ENCODE assay signal across 8 cellular contexts in genomic region chr9:15509931-15510788, GRCh38. TPM values are rescaled to one million over a fixed set of nuclear protein-coding genes. Genes with fewer than 3 reads are reported as not detected.
DNase-seq lines count a peak whose midpoint lies in the region; ATAC-seq and TF ChIP-seq lines count a peak whose summit lies in the region.

No MANE protein-coding gene starts in this region.

- H3K36me3 ChIP-seq in ACC112 (ENCODE audit: insufficient read depth, low read length), result peaks cover 12% of the 10 kb centered on the region
- peaks cover 0 to 24% (median 2%) of the 10 kb centered on the region in 4 donors for H3K36me3 ChIP-seq in upper lobe of left lung

- H3K79me2 ChIP-seq in ACC112 (ENCODE audit: control insufficient read depth, insufficient read depth, low read length, unreplicated experiment), result peaks cover 26% of the 10 kb centered on the region

- H3K4me3 ChIP-seq in ACC112 (ENCODE audit: low read depth, low read length) (peak overlapping the region; percentile 97), upper lobe of left lung (peak overlapping the region; percentile 77 to 99 (median 94))

- peaks cover 14% of the 10 kb centered on the region for H3K4me1 ChIP-seq in ACC112 (ENCODE audit: control insufficient read depth, insufficient read depth, low read length, unreplicated experiment)
- H3K4me1 ChIP-seq in upper lobe of left lung, result peaks cover 3 to 23% (median 14%) of the 10 kb centered on the region in 4 donors

- peak overlapping the region; percentile 97 for H3K27ac Mint-ChIP-seq in activated naive CD4-positive, alpha-beta T cell treated with anti-CD3 and anti-CD28 coated beads, Interleukin-2, amount 10 ng/mL, durations not matched to agents 7 days and 5 days

- H3K27ac ChIP-seq in ACC112 (ENCODE audit: low read depth, low read length), result peak overlapping the region; percentile 92; the same call in 1 of the 2 replicates
- H3K27ac ChIP-seq in RWPE1, result peak overlapping the region; percentile 87
- H3K27ac ChIP-seq in upper lobe of left lung, result peak overlapping the region; percentile 89 to 98 (median 94)

- H3K27me3 ChIP-seq in ACC112 (ENCODE audit: insufficient read depth, low read length) (no peaks in the 10 kb centered on the region), upper lobe of left lung (no peaks in the 10 kb centered on the region)

- peak overlapping the region; percentile 87 for H3K4me3 Mint-ChIP-seq in activated naive CD4-positive, alpha-beta T cell treated with anti-CD3 and anti-CD28 coated beads, Interleukin-2, amount 10 ng/mL, durations not matched to agents 7 days and 5 days

- peak; percentile 32 for DNase-seq in RWPE1 (ENCODE audit: low spot score)
- peak; percentile 73 for DNase-seq in activated naive CD4-positive, alpha-beta T cell treated with anti-CD3 and anti-CD28 coated beads, Interleukin-2, amount 10 ng/mL, durations not matched to agents 7 days and 5 days
- DNase-seq in Right ventricle myocardium superior, result peak; percentile 57
- DNase-seq in posterior cingulate gyrus, result peak; percentile 25 to 91 (median 44)
- DNase-seq in upper lobe of left lung, result peak; percentile 39 to 87

- intact Hi-C loops in Right ventricle myocardium superior (cut with DNase I), result no loop called here
- intact Hi-C loops in posterior cingulate gyrus (cut with DNase I), result no loop called here

- POLR2A ChIA-PET in RWPE1 (lab: Yijun Ruan, JAX; ENCODE audit: low non-redundant PET), result no interaction called here

- peak overlapping the region; percentile 96 for H2AFZ ChIP-seq in ACC112 (ENCODE audit: low read length, unreplicated experiment)

- peaks cover 34% of the 10 kb centered on the region for H3K36me3 Mint-ChIP-seq in activated naive CD4-positive, alpha-beta T cell treated with anti-CD3 and anti-CD28 coated beads, Interleukin-2, amount 10 ng/mL, durations not matched to agents 7 days and 5 days

- ATAC-seq in GM18870 (IDR thresholded peaks at IDR 0.05; ENCODE audit: unreplicated experiment) (peak; percentile 3), HG03139 (IDR thresholded peaks at IDR 0.05; ENCODE audit: unreplicated experiment) (peak; percentile 20), Right ventricle myocardium superior (ENCODE audit: poor library complexity) (peak; percentile 87), upper lobe of left lung (ENCODE audit: low FRiP score in 2 of 2) (peak; percentile 52 to 87)

- WGBS in upper lobe of left lung, 2 donors, result 2% methylated on average over 26 to 55 of the region's 76 CpGs

- H3K9me3 ChIP-seq in upper lobe of left lung, result no peaks in the 10 kb centered on the region

- no peak for TF ChIP-seq EP300 in upper lobe of left lung (IDR thresholded peaks at IDR 0.05)

- peaks cover 52% of the 10 kb centered on the region for H3K4me1 Mint-ChIP-seq in activated naive CD4-positive, alpha-beta T cell treated with anti-CD3 and anti-CD28 coated beads, Interleukin-2, amount 10 ng/mL, durations not matched to agents 7 days and 5 days

- TF ChIP-seq POLR2A in upper lobe of left lung (IDR thresholded peaks at IDR 0.05), result no peak

- peaks cover 4% of the 10 kb centered on the region for H3K27me3 Mint-ChIP-seq in activated naive CD4-positive, alpha-beta T cell treated with anti-CD3 and anti-CD28 coated beads, Interleukin-2, amount 10 ng/mL, durations not matched to agents 7 days and 5 days

- CTCF ChIA-PET in RWPE1 (lab: Yijun Ruan, JAX), result interaction anchor here (0.8 kb wide), 1 partner anchor 96 kb away, joined by 5 read pairs; no protein-coding TSS in a partner anchor
- CTCF ChIA-PET in activated naive CD4-positive, alpha-beta T cell treated with anti-CD3 and anti-CD28 coated beads, Interleukin-2, amount 10 ng/mL, durations not matched to agents 7 days and 5 days (lab: Charles Lee), result interaction anchor here (0.6 to 1.3 kb wide), 2 partner anchors 15 to 58 kb away, joined by 3 to 6 read pairs; no protein-coding TSS in a partner anchor

- TF ChIP-seq CTCF in RWPE1 (conservative IDR thresholded peaks at IDR 0.05; ENCODE audit: low read depth) (no peak), upper lobe of left lung (IDR thresholded peaks at IDR 0.05) (no peak)

- no peaks in the 10 kb centered on the region for H3K9me3 Mint-ChIP-seq in activated naive CD4-positive, alpha-beta T cell treated with anti-CD3 and anti-CD28 coated beads, Interleukin-2, amount 10 ng/mL, durations not matched to agents 7 days and 5 days

RNA-seq across cellular contexts. Expression of gene PSIP1, which starts 0.6 kb away (rescaled TPM):
- total RNA-seq in Right ventricle myocardium superior, result 21.1 TPM
- total RNA-seq in upper lobe of left lung, result 10 to 100 TPM; 22.5 to 57.9 (median 27.8) TPM

RNA-seq across cellular contexts. Expression of gene CCDC171, which starts 42.7 kb away (rescaled TPM):
- 1.6 TPM for total RNA-seq in Right ventricle myocardium superior
- 10 to 100 TPM in 1 of 6 donors, 1 to 10 TPM in 5; 2.4 to 16.8 (median 6.6) TPM for total RNA-seq in upper lobe of left lung

Comparison
In these comparisons a context has a peak if more than half of its experiments do, and no peak if none do; other contexts are left out.
1. Peak in every context shown above with its lines: DNase-seq, ATAC-seq, H3K4me3 ChIP-seq and H3K27ac ChIP-seq.
2. ATAC-seq: peak in every context shown above with its lines; median percentile 87 in Right ventricle myocardium superior; 70 in upper lobe of left lung; 20 in HG03139; 3 in GM18870.